Comparison of ENCODE assay signal across 8 cellular contexts in the genomic region with DNA sequence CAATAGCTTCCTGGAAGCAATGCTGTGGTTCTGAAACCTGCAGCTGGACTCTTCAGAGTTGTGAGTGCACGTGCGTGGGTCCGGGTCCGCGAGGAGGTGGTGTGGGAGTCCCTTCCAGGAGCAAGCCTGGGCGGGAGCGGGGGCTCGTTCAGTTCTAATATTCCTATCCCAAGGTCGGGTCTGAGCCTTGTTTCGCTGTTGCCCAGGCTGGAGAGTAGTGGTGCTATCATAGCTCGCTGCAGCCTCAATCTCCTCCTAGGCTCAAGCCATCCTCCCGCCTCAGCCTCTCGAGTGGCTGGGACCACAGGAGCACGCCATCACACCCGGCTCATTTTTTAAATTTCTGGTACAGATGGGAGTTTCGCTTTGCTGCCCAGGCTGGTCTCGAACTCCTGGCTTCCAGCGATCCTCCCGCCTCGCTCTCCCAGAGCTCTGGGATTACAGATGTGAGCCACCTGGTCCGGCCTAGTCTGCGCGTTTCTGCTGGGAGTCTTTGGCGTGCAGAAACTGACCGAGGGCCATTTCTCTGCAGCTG. TPM values are rescaled to one million over a fixed set of nuclear protein-coding genes. Genes with fewer than 3 reads are reported as not detected.
DNase-seq lines count a peak whose midpoint lies in the region; ATAC-seq and TF ChIP-seq lines count a peak whose summit lies in the region.

No MANE protein-coding gene starts in this region.

- peaks cover 64% of the 10 kb centered on the region for H3K36me3 Mint-ChIP-seq in CD4-positive, alpha-beta T cell (ENCODE audit: low read depth)
- H3K36me3 Mint-ChIP-seq in natural killer cell, result no peaks in the 10 kb centered on the region

- intact Hi-C loops in CD4-positive, alpha-beta T cell (cut with DNase I, micrococcal nuclease), result loop anchor here (1.0 to 5.0 kb wide), 5 partner anchors 12 to 203 kb away; a partner anchor contains a TSS
- intact Hi-C loops in colonic mucosa (cut with DNase I) (no loop called here), natural killer cell (cut with micrococcal nuclease) (no loop called here)

- peaks cover 23% of the 10 kb centered on the region for H3K27me3 Mint-ChIP-seq in CD4-positive, alpha-beta T cell
- peaks cover 15 to 18% of the 10 kb centered on the region in 2 donors for H3K27me3 Mint-ChIP-seq in natural killer cell (ENCODE audit: low read depth in 2 of 2)

- CTCF ChIA-PET in CD4-positive, alpha-beta T cell (lab: Charles Lee), result no interaction called here
- CTCF ChIA-PET in RWPE1 (lab: Yijun Ruan, JAX), result no interaction called here

- peak overlapping the region; percentile 95 for H3K4me3 Mint-ChIP-seq in CD4-positive, alpha-beta T cell
- peak overlapping the region; percentile 98 for H3K4me3 Mint-ChIP-seq in natural killer cell

- POLR2A ChIA-PET in CD4-positive, alpha-beta T cell (lab: Charles Lee), result interaction anchor here (0.9 to 2.4 kb wide), 4 partner anchors 71 to 432 kb away, joined by 3 to 17 read pairs (median 6); a partner anchor contains a TSS
- POLR2A ChIA-PET in RWPE1 (lab: Yijun Ruan, JAX; ENCODE audit: low non-redundant PET), result no interaction called here

- H3K36me3 ChIP-seq in MG63 (peaks cover 5% of the 10 kb centered on the region), colonic mucosa (no peaks in the 10 kb centered on the region)

- H3K4me3 ChIP-seq in MG63 (peak overlapping the region; percentile 64), colonic mucosa (peak overlapping the region; percentile 68)

- H3K4me1 Mint-ChIP-seq in CD4-positive, alpha-beta T cell (ENCODE audit: low read depth), result peaks cover 27% of the 10 kb centered on the region
- peaks cover 21 to 28% of the 10 kb centered on the region in 2 donors for H3K4me1 Mint-ChIP-seq in natural killer cell

- no peak for DNase-seq in CD4-positive, alpha-beta T cell
- DNase-seq in MG63 (no peak), colonic mucosa (peak; percentile 16), natural killer cell (no peak), RWPE1 (ENCODE audit: low spot score) (no peak), AG20443 (ENCODE audit: low spot score) (no peak), NCI-H446 treated with DMSO at 0.1 percent for 48 hours (lab: John Stamatoyannopoulos, UW) (no peak)

- H3K9ac ChIP-seq in colonic mucosa (ENCODE audit: low read depth in 2 of 2, low read length in 2 of 2), result peak overlapping the region; percentile 67 to 92

- no peaks in the 10 kb centered on the region for H3K4me1 ChIP-seq in colonic mucosa

- peak overlapping the region; percentile 51 for H3K27ac ChIP-seq in CD4-positive, alpha-beta T cell (ENCODE audit: low read depth, low read length)
- peak overlapping the region; percentile 70 for H3K27ac ChIP-seq in colonic mucosa
- no peak overlapping the region for H3K27ac ChIP-seq in RWPE1

- peaks cover 26% of the 10 kb centered on the region for H3K9me3 ChIP-seq in CD4-positive, alpha-beta T cell (ENCODE audit: control insufficient read depth, low read length)
- H3K9me3 ChIP-seq in MG63 (peaks cover 14% of the 10 kb centered on the region), colonic mucosa (no peaks in the 10 kb centered on the region)

- TF ChIP-seq CTCF in CD4-positive, alpha-beta T cell (IDR thresholded peaks at IDR 0.05), result no peak
- TF ChIP-seq CTCF in colonic mucosa (IDR thresholded peaks at IDR 0.05) (no peak), natural killer cell (IDR thresholded peaks at IDR 0.05) (no peak), RWPE1 (conservative IDR thresholded peaks at IDR 0.05; ENCODE audit: low read depth) (no peak)

- peaks cover 4% of the 10 kb centered on the region for H3K9me3 Mint-ChIP-seq in CD4-positive, alpha-beta T cell
- H3K9me3 Mint-ChIP-seq in natural killer cell, result no peaks in the 10 kb centered on the region

- peak overlapping the region; percentile 93 for H3K27ac Mint-ChIP-seq in CD4-positive, alpha-beta T cell
- H3K27ac Mint-ChIP-seq in natural killer cell, result peak overlapping the region; percentile 94 to 99

- ATAC-seq in CD4-positive, alpha-beta T cell (ENCODE audit: poor library complexity), result no peak
- ATAC-seq in natural killer cell, result no peak
- ATAC-seq in HG03025 (IDR thresholded peaks at IDR 0.05; ENCODE audit: low FRiP score, unreplicated experiment), result no peak

- peaks cover 23% of the 10 kb centered on the region for H3K27me3 ChIP-seq in CD4-positive, alpha-beta T cell (ENCODE audit: control insufficient read depth, insufficient read depth, low read length)
- no peaks in the 10 kb centered on the region for H3K27me3 ChIP-seq in MG63
- no peaks in the 10 kb centered on the region for H3K27me3 ChIP-seq in colonic mucosa

RNA-seq across cellular contexts. Expression of a gene that starts 0.6 kb away (rescaled TPM):
- total RNA-seq in CD4-positive, alpha-beta T cell, result 1 to 10 TPM; 3.4 to 3.8 TPM
- total RNA-seq in MG63 (2014; rRNA removed; shearing (Covaris generic); ENCODE audit: low replicate concordance), result 0.36 and 3.4 TPM in 2 replicates
- total RNA-seq in colonic mucosa (1 to 10 TPM; 1.3 to 2.0 TPM), natural killer cell (1 to 10 TPM; 2.3 to 4.1 (median 3.6) TPM)

RNA-seq across cellular contexts. Expression of a gene that starts 38.8 kb away (rescaled TPM):
- 1 to 10 TPM; 3.7 to 4.4 TPM for total RNA-seq in CD4-positive, alpha-beta T cell
- 1.3 and 1.7 TPM in 2 replicates for total RNA-seq in MG63 (2014; rRNA removed; shearing (Covaris generic); ENCODE audit: low replicate concordance)
- total RNA-seq in colonic mucosa (1 to 10 TPM; 3.4 to 5.0 TPM), natural killer cell (1 to 10 TPM; 7.4 to 8.2 (median 7.8) TPM)

Comparison
In these comparisons a context has a peak if more than half of its experiments do, and no peak if none do; other contexts are left out.
1. intact Hi-C loops: an anchor here in CD4-positive, alpha-beta T cell (1.0 to 5.0 kb wide); none called in colonic mucosa and natural killer cell.